In genomic region chr9:125995006-125995405, GRCh38 we compare ENCODE assay signal across 17 cellular contexts.
A peak's percentile ranks its signal among the peaks of the same experiment; 100 is the strongest.
DNase-seq lines count a peak whose midpoint lies in the region; ATAC-seq and TF ChIP-seq lines count a peak whose summit lies in the region.
"Had no signal": no experiment of that assay in that cellular context is flagged by ENCODE, and none has a peak within 500 bp of the region (broad histone marks: within the 10 kb centered on the region; RNA-seq: fewer than 3 reads in every experiment).

No MANE protein-coding gene starts in this region.

- H3K4me2 ChIP-seq in GM23338 = no peak overlapping the region

- H3K27ac ChIP-seq in lower lobe of right lung (no peak overlapping the region), GM23338 (ENCODE audit: low read depth) (no peak overlapping the region)
- H3K27ac ChIP-seq: HL-60 had no signal

- H3K27me3 Mint-ChIP-seq in natural killer cell treated with Interleukin-12 subunit alpha and Interleukin-12 subunit beta and Interleukin-15 and Interleukin-18, amount 100 ng/mL, for 72 hours = no peaks in the 10 kb centered on the region
- H3K27me3 Mint-ChIP-seq in natural killer cell (ENCODE audit: low read depth in 2 of 2) (no peaks in the 10 kb centered on the region), GM23338 (ENCODE audit: insufficient read depth, low read depth, poor library complexity) (peaks cover 2% of the 10 kb centered on the region)

- H3K4me3 Mint-ChIP-seq in natural killer cell treated with Interleukin-12 subunit alpha and Interleukin-12 subunit beta and Interleukin-15 and Interleukin-18, amount 100 ng/mL, for 72 hours = no peak overlapping the region
- H3K4me3 Mint-ChIP-seq in natural killer cell (no peak overlapping the region), GM23338 (no peak overlapping the region)
- H3K4me3 Mint-ChIP-seq: CD4-positive, alpha-beta memory T cell had no signal

- no peak overlapping the region for H2AFZ ChIP-seq in GM23338

- H3K4me3 ChIP-seq in lower lobe of right lung (no peak overlapping the region), GM23338 (no peak overlapping the region)
- H3K4me3 ChIP-seq: HAP-1 had no signal

- TF ChIP-seq CTCF in natural killer cell (IDR thresholded peaks at IDR 0.05) = no peak
- no peak for TF ChIP-seq CTCF in lower lobe of right lung (IDR thresholded peaks at IDR 0.05)
- no peak for TF ChIP-seq CTCF in GM23338 (conservative IDR thresholded peaks at IDR 0.05; ENCODE audit: low read depth in 2 of 2)

- no peaks in the 10 kb centered on the region for H3K4me1 Mint-ChIP-seq in natural killer cell treated with Interleukin-12 subunit alpha and Interleukin-12 subunit beta and Interleukin-15 and Interleukin-18, amount 100 ng/mL, for 72 hours (ENCODE audit: low read depth in 2 of 2)
- H3K4me1 Mint-ChIP-seq in natural killer cell (no peaks in the 10 kb centered on the region), GM23338 (peaks cover 6% of the 10 kb centered on the region; the same call in 2 of the 3 replicates)
- H3K4me1 Mint-ChIP-seq: CD4-positive, alpha-beta memory T cell had no signal

- no peaks in the 10 kb centered on the region for H4K20me1 ChIP-seq in GM23338 (replicated peaks; ENCODE audit: insufficient read depth)

- H3K4me1 ChIP-seq in lower lobe of right lung (no peaks in the 10 kb centered on the region), GM23338 (ENCODE audit: insufficient read depth) (no peaks in the 10 kb centered on the region)
- H3K4me1 ChIP-seq: HAP-1 had no signal

- no peaks in the 10 kb centered on the region for H3K9me3 ChIP-seq in lower lobe of right lung
- H3K9me3 ChIP-seq: HAP-1 had no signal

- no peaks in the 10 kb centered on the region for H3K9me2 ChIP-seq in GM23338 (ENCODE audit: insufficient read depth)

- H3K27me3 ChIP-seq in lower lobe of right lung (ENCODE audit: low read depth) = no peaks in the 10 kb centered on the region
- no peaks in the 10 kb centered on the region for H3K27me3 ChIP-seq in GM23338 (ENCODE audit: insufficient read depth)

- H3K79me2 ChIP-seq in GM23338 (replicated peaks; ENCODE audit: insufficient read depth) = no peaks in the 10 kb centered on the region

- no peak for ATAC-seq in natural killer cell treated with Interleukin-12 subunit alpha and Interleukin-12 subunit beta and Interleukin-15 and Interleukin-18, amount 100 ng/mL, for 72 hours
- ATAC-seq in natural killer cell (no peak), lower lobe of right lung (no peak), GM23338 (no peak)

- no peaks in the 10 kb centered on the region for H3K36me3 ChIP-seq in lower lobe of right lung
- H3K36me3 ChIP-seq in GM23338 (ENCODE audit: insufficient read depth) = no peaks in the 10 kb centered on the region
- H3K36me3 ChIP-seq: HAP-1 had no signal

- H3K9me3 Mint-ChIP-seq in natural killer cell treated with Interleukin-12 subunit alpha and Interleukin-12 subunit beta and Interleukin-15 and Interleukin-18, amount 100 ng/mL, for 72 hours = no peaks in the 10 kb centered on the region
- H3K9me3 Mint-ChIP-seq in natural killer cell (no peaks in the 10 kb centered on the region), GM23338 (no peaks in the 10 kb centered on the region)
- H3K9me3 Mint-ChIP-seq: CD4-positive, alpha-beta memory T cell had no signal

- no peaks in the 10 kb centered on the region for H3K36me3 Mint-ChIP-seq in natural killer cell treated with Interleukin-12 subunit alpha and Interleukin-12 subunit beta and Interleukin-15 and Interleukin-18, amount 100 ng/mL, for 72 hours
- H3K36me3 Mint-ChIP-seq in natural killer cell = no peaks in the 10 kb centered on the region
- H3K36me3 Mint-ChIP-seq in GM23338 (ENCODE audit: low read depth) = no peaks in the 10 kb centered on the region
- H3K36me3 Mint-ChIP-seq: CD4-positive, alpha-beta memory T cell had no signal

- intact Hi-C loops in natural killer cell (cut with micrococcal nuclease) = no loop called here
- intact Hi-C loops in lower lobe of right lung (cut with DNase I) = no loop called here

- H3K27ac Mint-ChIP-seq in natural killer cell treated with Interleukin-12 subunit alpha and Interleukin-12 subunit beta and Interleukin-15 and Interleukin-18, amount 100 ng/mL, for 72 hours = no peak overlapping the region
- H3K27ac Mint-ChIP-seq in natural killer cell = no peak overlapping the region
- no peak overlapping the region for H3K27ac Mint-ChIP-seq in GM23338
- H3K27ac Mint-ChIP-seq: CD4-positive, alpha-beta memory T cell had no signal

- peak; percentile 10 for DNase-seq in activated effector memory CD4-positive, alpha-beta T cell treated with anti-CD3 and anti-CD28 coated beads, Interleukin-2, amount 50 U/mL, for 16 hours
- no peak for DNase-seq in activated effector memory CD4-positive, alpha-beta T cell treated with Interleukin-2 at 50 U/mL for 16 hours
- peak; percentile 32 for DNase-seq in natural killer cell treated with Interleukin-12 subunit alpha and Interleukin-12 subunit beta and Interleukin-15 and Interleukin-18, amount 100 ng/mL, for 72 hours (ENCODE audit: low spot score)
- no peak for DNase-seq in natural killer cell
- peak; percentile 18 for DNase-seq in lower lobe of right lung
- no peak for DNase-seq in NCI-H1105 (lab: John Stamatoyannopoulos, UW)
- no peak for DNase-seq in GM23338 (ENCODE audit: low spot score)
- DNase-seq in HCEC 1CT = no peak
- DNase-seq: 8988T; AML-193; C1 segment of cervical spinal cord; CD4-positive, alpha-beta memory T cell; DMS153; DMS79 treated with DMSO at 0.1 percent for 48 hours; EL had no signal

- no peaks in the 10 kb centered on the region for H3F3A ChIP-seq in GM23338 (replicated peaks; ENCODE audit: low read depth)

TF ChIP-seq in GM23338, 12 proteins besides CTCF, POLR2A, EP300 and RAD21:
- no peak for TF ChIP-seq ZNF114 (CRISPR knock-in tag; IDR thresholded peaks at IDR 0.05)
- no peak for TF ChIP-seq NANOG (IDR thresholded peaks at IDR 0.05; ENCODE audit: borderline replicate concordance)
- TF ChIP-seq POLR2AphosphoS5 (IDR thresholded peaks at IDR 0.05; ENCODE audit: low read depth) = no peak
- TF ChIP-seq, protein P1, sequence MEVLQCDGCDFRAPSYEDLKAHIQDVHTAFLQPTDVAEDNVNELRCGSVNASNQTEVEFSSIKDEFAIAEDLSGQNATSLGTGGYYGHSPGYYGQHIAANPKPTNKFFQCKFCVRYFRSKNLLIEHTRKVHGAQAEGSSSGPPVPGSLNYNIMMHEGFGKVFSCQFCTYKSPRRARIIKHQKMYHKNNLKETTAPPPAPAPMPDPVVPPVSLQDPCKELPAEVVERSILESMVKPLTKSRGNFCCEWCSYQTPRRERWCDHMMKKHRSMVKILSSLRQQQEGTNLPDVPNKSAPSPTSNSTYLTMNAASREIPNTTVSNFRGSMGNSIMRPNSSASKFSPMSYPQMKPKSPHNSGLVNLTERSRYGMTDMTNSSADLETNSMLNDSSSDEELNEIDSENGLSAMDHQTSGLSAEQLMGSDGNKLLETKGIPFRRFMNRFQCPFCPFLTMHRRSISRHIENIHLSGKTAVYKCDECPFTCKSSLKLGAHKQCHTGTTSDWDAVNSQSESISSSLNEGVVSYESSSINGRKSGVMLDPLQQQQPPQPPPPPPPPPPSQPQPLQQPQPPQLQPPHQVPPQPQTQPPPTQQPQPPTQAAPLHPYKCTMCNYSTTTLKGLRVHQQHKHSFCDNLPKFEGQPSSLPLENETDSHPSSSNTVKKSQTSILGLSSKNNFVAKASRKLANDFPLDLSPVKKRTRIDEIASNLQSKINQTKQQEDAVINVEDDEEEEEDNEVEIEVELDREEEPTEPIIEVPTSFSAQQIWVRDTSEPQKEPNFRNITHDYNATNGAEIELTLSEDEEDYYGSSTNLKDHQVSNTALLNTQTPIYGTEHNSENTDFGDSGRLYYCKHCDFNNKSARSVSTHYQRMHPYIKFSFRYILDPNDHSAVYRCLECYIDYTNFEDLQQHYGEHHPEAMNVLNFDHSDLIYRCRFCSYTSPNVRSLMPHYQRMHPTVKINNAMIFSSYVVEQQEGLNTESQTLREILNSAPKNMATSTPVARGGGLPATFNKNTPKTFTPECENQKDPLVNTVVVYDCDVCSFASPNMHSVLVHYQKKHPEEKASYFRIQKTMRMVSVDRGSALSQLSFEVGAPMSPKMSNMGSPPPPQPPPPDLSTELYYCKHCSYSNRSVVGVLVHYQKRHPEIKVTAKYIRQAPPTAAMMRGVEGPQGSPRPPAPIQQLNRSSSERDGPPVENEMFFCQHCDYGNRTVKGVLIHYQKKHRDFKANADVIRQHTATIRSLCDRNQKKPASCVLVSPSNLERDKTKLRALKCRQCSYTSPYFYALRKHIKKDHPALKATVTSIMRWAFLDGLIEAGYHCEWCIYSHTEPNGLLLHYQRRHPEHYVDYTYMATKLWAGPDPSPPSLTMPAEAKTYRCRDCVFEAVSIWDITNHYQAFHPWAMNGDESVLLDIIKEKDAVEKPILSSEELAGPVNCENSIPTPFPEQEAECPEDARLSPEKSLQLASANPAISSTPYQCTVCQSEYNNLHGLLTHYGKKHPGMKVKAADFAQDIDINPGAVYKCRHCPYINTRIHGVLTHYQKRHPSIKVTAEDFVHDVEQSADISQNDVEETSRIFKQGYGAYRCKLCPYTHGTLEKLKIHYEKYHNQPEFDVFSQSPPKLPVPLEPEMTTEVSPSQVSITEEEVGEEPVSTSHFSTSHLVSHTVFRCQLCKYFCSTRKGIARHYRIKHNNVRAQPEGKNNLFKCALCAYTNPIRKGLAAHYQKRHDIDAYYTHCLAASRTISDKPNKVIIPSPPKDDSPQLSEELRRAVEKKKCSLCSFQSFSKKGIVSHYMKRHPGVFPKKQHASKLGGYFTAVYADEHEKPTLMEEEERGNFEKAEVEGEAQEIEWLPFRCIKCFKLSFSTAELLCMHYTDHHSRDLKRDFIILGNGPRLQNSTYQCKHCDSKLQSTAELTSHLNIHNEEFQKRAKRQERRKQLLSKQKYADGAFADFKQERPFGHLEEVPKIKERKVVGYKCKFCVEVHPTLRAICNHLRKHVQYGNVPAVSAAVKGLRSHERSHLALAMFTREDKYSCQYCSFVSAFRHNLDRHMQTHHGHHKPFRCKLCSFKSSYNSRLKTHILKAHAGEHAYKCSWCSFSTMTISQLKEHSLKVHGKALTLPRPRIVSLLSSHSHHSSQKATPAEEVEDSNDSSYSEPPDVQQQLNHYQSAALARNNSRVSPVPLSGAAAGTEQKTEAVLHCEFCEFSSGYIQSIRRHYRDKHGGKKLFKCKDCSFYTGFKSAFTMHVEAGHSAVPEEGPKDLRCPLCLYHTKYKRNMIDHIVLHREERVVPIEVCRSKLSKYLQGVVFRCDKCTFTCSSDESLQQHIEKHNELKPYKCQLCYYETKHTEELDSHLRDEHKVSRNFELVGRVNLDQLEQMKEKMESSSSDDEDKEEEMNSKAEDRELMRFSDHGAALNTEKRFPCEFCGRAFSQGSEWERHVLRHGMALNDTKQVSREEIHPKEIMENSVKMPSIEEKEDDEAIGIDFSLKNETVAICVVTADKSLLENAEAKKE (CRISPR knock-in tag; IDR thresholded peaks at IDR 0.05) = no peak

Comparison
In these comparisons a context has a peak if more than half of its experiments do, and no peak if none do; other contexts are left out.
1. DNase-seq: peak in activated effector memory CD4-positive, alpha-beta T cell treated with anti-CD3 and anti-CD28 coated beads, Interleukin-2, amount 50 U/mL, for 16 hours (single experiment), natural killer cell treated with Interleukin-12 subunit alpha and Interleukin-12 subunit beta and Interleukin-15 and Interleukin-18, amount 100 ng/mL, for 72 hours (single experiment) and lower lobe of right lung (single experiment); none in activated effector memory CD4-positive, alpha-beta T cell treated with Interleukin-2 at 50 U/mL for 16 hours (single experiment), natural killer cell (single experiment), NCI-H1105 (single experiment), GM23338 (single experiment) and HCEC 1CT (single experiment).